ENCODE assay signal across 1 cellular context in genomic region chr15:78565951-78566774, GRCh38.
TF ChIP-seq lines count a peak whose summit lies in the region.

No MANE protein-coding gene starts in this region.

TF ChIP-seq in K562, 482 proteins besides CTCF, POLR2A, EP300 and RAD21:
- TF ChIP-seq NCOA2 (IDR thresholded peaks at IDR 0.05; ENCODE audit: partially characterized antibody in 2 of 2) (no peak), TCF3 (CRISPR knock-in tag; IDR thresholded peaks at IDR 0.05) (no peak), DIDO1 (tag; IDR thresholded peaks at IDR 0.05; ENCODE audit: low read depth) (no peak), NFIC (IDR thresholded peaks at IDR 0.05) (no peak), HMGN3 (IDR thresholded peaks at IDR 0.05; ENCODE audit: borderline replicate concordance, extremely low read depth, insufficient read length, low read depth, low read length) (peak; percentile 11), TSC22D4 (tag; IDR thresholded peaks at IDR 0.05) (no peak), CBX2 (IDR thresholded peaks at IDR 0.05; ENCODE audit: insufficient read depth, low read length, poor library complexity, severe bottlenecking) (no peak), PBX2 (CRISPR knock-in tag; IDR thresholded peaks at IDR 0.05; ENCODE audit: low read depth) (no peak), PBX2 (tag; conservative IDR thresholded peaks at IDR 0.05; ENCODE audit: low read depth) (no peak), ZNF395 (CRISPR knock-in tag; IDR thresholded peaks at IDR 0.05) (no peak), HDAC2 (IDR thresholded peaks at IDR 0.05) (0 out of 2 replicates have a peak, but pooled peaks have one; percentile 39), BRD9 (IDR thresholded peaks at IDR 0.05; ENCODE audit: low read depth, partially characterized antibody) (no peak), TCFL5 (CRISPR knock-in tag; conservative IDR thresholded peaks at IDR 0.05) (no peak), NFATC3 (IDR thresholded peaks at IDR 0.05) (no peak), E2F1 (CRISPR knock-in tag; IDR thresholded peaks at IDR 0.05) (no peak), CEBPB (tag; IDR thresholded peaks at IDR 0.05) (no peak), POLR2H (tag; IDR thresholded peaks at IDR 0.05; ENCODE audit: low read depth) (no peak)
- TF ChIP-seq, protein P1, sequence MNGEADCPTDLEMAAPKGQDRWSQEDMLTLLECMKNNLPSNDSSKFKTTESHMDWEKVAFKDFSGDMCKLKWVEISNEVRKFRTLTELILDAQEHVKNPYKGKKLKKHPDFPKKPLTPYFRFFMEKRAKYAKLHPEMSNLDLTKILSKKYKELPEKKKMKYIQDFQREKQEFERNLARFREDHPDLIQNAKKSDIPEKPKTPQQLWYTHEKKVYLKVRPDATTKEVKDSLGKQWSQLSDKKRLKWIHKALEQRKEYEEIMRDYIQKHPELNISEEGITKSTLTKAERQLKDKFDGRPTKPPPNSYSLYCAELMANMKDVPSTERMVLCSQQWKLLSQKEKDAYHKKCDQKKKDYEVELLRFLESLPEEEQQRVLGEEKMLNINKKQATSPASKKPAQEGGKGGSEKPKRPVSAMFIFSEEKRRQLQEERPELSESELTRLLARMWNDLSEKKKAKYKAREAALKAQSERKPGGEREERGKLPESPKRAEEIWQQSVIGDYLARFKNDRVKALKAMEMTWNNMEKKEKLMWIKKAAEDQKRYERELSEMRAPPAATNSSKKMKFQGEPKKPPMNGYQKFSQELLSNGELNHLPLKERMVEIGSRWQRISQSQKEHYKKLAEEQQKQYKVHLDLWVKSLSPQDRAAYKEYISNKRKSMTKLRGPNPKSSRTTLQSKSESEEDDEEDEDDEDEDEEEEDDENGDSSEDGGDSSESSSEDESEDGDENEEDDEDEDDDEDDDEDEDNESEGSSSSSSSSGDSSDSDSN (IDR thresholded peaks at IDR 0.05; ENCODE audit: borderline replicate concordance in 1 of 2, low read depth in 2 of 2, low read length in 2 of 2): 0 out of 4 replicates have a peak, but pooled peaks of 1 of the 2 experiments have one; percentile 30
- TF ChIP-seq, protein P2, sequence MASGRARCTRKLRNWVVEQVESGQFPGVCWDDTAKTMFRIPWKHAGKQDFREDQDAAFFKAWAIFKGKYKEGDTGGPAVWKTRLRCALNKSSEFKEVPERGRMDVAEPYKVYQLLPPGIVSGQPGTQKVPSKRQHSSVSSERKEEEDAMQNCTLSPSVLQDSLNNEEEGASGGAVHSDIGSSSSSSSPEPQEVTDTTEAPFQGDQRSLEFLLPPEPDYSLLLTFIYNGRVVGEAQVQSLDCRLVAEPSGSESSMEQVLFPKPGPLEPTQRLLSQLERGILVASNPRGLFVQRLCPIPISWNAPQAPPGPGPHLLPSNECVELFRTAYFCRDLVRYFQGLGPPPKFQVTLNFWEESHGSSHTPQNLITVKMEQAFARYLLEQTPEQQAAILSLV (tag; IDR thresholded peaks at IDR 0.05): no peak
- TF ChIP-seq, protein P3, sequence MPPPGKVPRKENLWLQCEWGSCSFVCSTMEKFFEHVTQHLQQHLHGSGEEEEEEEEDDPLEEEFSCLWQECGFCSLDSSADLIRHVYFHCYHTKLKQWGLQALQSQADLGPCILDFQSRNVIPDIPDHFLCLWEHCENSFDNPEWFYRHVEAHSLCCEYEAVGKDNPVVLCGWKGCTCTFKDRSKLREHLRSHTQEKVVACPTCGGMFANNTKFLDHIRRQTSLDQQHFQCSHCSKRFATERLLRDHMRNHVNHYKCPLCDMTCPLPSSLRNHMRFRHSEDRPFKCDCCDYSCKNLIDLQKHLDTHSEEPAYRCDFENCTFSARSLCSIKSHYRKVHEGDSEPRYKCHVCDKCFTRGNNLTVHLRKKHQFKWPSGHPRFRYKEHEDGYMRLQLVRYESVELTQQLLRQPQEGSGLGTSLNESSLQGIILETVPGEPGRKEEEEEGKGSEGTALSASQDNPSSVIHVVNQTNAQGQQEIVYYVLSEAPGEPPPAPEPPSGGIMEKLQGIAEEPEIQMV (tag; conservative IDR thresholded peaks at IDR 0.05; ENCODE audit: low read depth): no peak
- TF ChIP-seq, protein P4, sequence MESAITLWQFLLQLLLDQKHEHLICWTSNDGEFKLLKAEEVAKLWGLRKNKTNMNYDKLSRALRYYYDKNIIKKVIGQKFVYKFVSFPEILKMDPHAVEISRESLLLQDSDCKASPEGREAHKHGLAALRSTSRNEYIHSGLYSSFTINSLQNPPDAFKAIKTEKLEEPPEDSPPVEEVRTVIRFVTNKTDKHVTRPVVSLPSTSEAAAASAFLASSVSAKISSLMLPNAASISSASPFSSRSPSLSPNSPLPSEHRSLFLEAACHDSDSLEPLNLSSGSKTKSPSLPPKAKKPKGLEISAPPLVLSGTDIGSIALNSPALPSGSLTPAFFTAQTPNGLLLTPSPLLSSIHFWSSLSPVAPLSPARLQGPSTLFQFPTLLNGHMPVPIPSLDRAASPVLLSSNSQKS (CRISPR knock-in tag; IDR thresholded peaks at IDR 0.05): no peak
TF ChIP-seq in K562: peak in this region for 3.
